Comparison of ENCODE assay signal across 12 cellular contexts in genomic region chr5:142864293-142865260, GRCh38.
A peak's percentile ranks its signal among the peaks of the same experiment; 100 is the strongest.
DNase-seq lines count a peak whose midpoint lies in the region; ATAC-seq and TF ChIP-seq lines count a peak whose summit lies in the region.
"Had no signal": no experiment of that assay in that cellular context is flagged by ENCODE, and none has a peak within 500 bp of the region (broad histone marks: within the 10 kb centered on the region; RNA-seq: fewer than 3 reads in every experiment).

No MANE protein-coding gene starts in this region.

- intact Hi-C loops in heart left ventricle (cut with DNase I), result loop anchor here in 9 of 10 donors (2.0 to 10.0 kb wide), 7 partner anchors 37 to 117 kb away; partner anchors contain the start of gene ARHGAP26 (in 5 of the 9)
- intact Hi-C loops in colonic mucosa (cut with DNase I), result loop anchor here (5.0 kb wide), 1 partner anchor 92 kb away; the partner anchor contains the start of gene ARHGAP26

- 66 to 73% (median 69%) methylated on average over 13 of the region's 13 CpGs for WGBS in heart left ventricle, 4 donors

- H3K27me3 ChIP-seq in heart left ventricle (no peaks in the 10 kb centered on the region), neutrophil (no peaks in the 10 kb centered on the region), colonic mucosa (no peaks in the 10 kb centered on the region)

- no peak overlapping the region for H3K9ac ChIP-seq in colonic mucosa (ENCODE audit: low read depth in 2 of 2, low read length in 2 of 2)
- H3K9ac ChIP-seq: SK-N-SH had no signal

- H3K4me3 ChIP-seq in heart left ventricle, result no peak overlapping the region
- no peak overlapping the region for H3K4me3 ChIP-seq in neutrophil (ENCODE audit: low read depth in 1 of 2, low read length in 1 of 2)
- H3K4me3 ChIP-seq in colonic mucosa, result no peak overlapping the region

- no peaks in the 10 kb centered on the region for H3K36me3 ChIP-seq in heart left ventricle
- H3K36me3 ChIP-seq in neutrophil, result no peaks in the 10 kb centered on the region
- H3K36me3 ChIP-seq in colonic mucosa, result no peaks in the 10 kb centered on the region

- H3K27ac Mint-ChIP-seq in activated CD8-positive, alpha-beta memory T cell treated with anti-CD3 and anti-CD28 coated beads, Interleukin-2, amount 10 ng/mL, durations not matched to agents 7 days and 5 days, result no peak overlapping the region

- H3K4me1 ChIP-seq in heart left ventricle, result peaks cover 0 to 90% (median 64%) of the 10 kb centered on the region in 12 donors
- H3K4me1 ChIP-seq in neutrophil (ENCODE audit: control insufficient read depth in 1 of 2, insufficient read depth in 1 of 2, low read depth in 1 of 2, low read length in 1 of 2), result peaks cover 33 to 42% of the 10 kb centered on the region in 2 experiments
- peaks cover 25% of the 10 kb centered on the region for H3K4me1 ChIP-seq in colonic mucosa

- H3K9me3 ChIP-seq in heart left ventricle (no peaks in the 10 kb centered on the region), neutrophil (no peaks in the 10 kb centered on the region), colonic mucosa (no peaks in the 10 kb centered on the region)
- H3K9me3 ChIP-seq: SK-N-SH had no signal

- no peaks in the 10 kb centered on the region for H3K9me3 Mint-ChIP-seq in activated CD8-positive, alpha-beta memory T cell treated with anti-CD3 and anti-CD28 coated beads, Interleukin-2, amount 10 ng/mL, durations not matched to agents 7 days and 5 days (ENCODE audit: low read depth)

- H3K4me3 Mint-ChIP-seq in activated CD8-positive, alpha-beta memory T cell treated with anti-CD3 and anti-CD28 coated beads, Interleukin-2, amount 10 ng/mL, durations not matched to agents 7 days and 5 days, result no peak overlapping the region

- ATAC-seq in heart left ventricle, result peak; percentile 35 to 59 (median 45)
- no peak for ATAC-seq in activated CD8-positive, alpha-beta memory T cell treated with anti-CD3 and anti-CD28 coated beads, Interleukin-2, amount 10 ng/mL, durations not matched to agents 7 days and 5 days

- H3K27ac ChIP-seq in heart left ventricle (peak overlapping the region in 11 of 12 donors; percentile 9 to 69 (median 39)), neutrophil (peak overlapping the region; percentile 39), colonic mucosa (no peak overlapping the region)
- H3K27ac ChIP-seq: 22Rv1 had no signal

- H3K4me1 Mint-ChIP-seq in activated CD8-positive, alpha-beta memory T cell treated with anti-CD3 and anti-CD28 coated beads, Interleukin-2, amount 10 ng/mL, durations not matched to agents 7 days and 5 days, result peaks cover 26% of the 10 kb centered on the region

- no peaks in the 10 kb centered on the region for H3K36me3 Mint-ChIP-seq in activated CD8-positive, alpha-beta memory T cell treated with anti-CD3 and anti-CD28 coated beads, Interleukin-2, amount 10 ng/mL, durations not matched to agents 7 days and 5 days

- CTCF ChIA-PET in activated CD8-positive, alpha-beta memory T cell treated with anti-CD3 and anti-CD28 coated beads, Interleukin-2, amount 10 ng/mL, durations not matched to agents 7 days and 5 days (lab: Charles Lee), result interaction anchor here (0.7 to 3.9 kb wide), 13 partner anchors 24 to 152 kb away, joined by 3 to 24 read pairs (median 5); partner anchors contain the start of gene ARHGAP26

- H3K27me3 Mint-ChIP-seq in activated CD8-positive, alpha-beta memory T cell treated with anti-CD3 and anti-CD28 coated beads, Interleukin-2, amount 10 ng/mL, durations not matched to agents 7 days and 5 days, result no peaks in the 10 kb centered on the region

- TF ChIP-seq CTCF in heart left ventricle (IDR thresholded peaks at IDR 0.05) (no peak), neutrophil (IDR thresholded peaks at IDR 0.05) (no peak), colonic mucosa (IDR thresholded peaks at IDR 0.05) (no peak), GM10266 (IDR thresholded peaks at IDR 0.05; ENCODE audit: control insufficient read depth, insufficient read depth, low read depth, missing control alignments) (no peak)

- peak; percentile 14 for DNase-seq in DMS153 (lab: John Stamatoyannopoulos, UW)
- no peak for DNase-seq in DMS153 treated with DMSO at 0.1 percent for 48 hours (lab: John Stamatoyannopoulos, UW; ENCODE audit: unreplicated experiment)
- peak; percentile 73 to 87 for DNase-seq in SHP77 (lab: John Stamatoyannopoulos, UW)
- no peak for DNase-seq in heart left ventricle
- no peak for DNase-seq in colonic mucosa
- DNase-seq in activated CD8-positive, alpha-beta memory T cell treated with anti-CD3 and anti-CD28 coated beads, Interleukin-2, amount 10 ng/mL, durations not matched to agents 7 days and 5 days, result no peak
- DNase-seq in GM10266 (ENCODE audit: extremely low spot score), result no peak
- DNase-seq: activated effector memory CD4-positive, alpha-beta T cell treated with Interleukin-2 at 50 U/mL for 16 hours; NCI-H2029; SK-N-SH had no signal

- no peak for TF ChIP-seq POLR2A in heart left ventricle (IDR thresholded peaks at IDR 0.05)

Comparison
In these comparisons a context has a peak if more than half of its experiments do, and no peak if none do; other contexts are left out.
1. DNase-seq: peak in DMS153 (single experiment) and SHP77 (2 of 2); none in DMS153 treated with DMSO at 0.1 percent for 48 hours (single experiment), heart left ventricle (0 of 5), colonic mucosa (single experiment), activated CD8-positive, alpha-beta memory T cell treated with anti-CD3 and anti-CD28 coated beads, Interleukin-2, amount 10 ng/mL, durations not matched to agents 7 days and 5 days (single experiment) and GM10266 (single experiment).